ENCODE assay signal across 10 cellular contexts in the genomic region with DNA sequence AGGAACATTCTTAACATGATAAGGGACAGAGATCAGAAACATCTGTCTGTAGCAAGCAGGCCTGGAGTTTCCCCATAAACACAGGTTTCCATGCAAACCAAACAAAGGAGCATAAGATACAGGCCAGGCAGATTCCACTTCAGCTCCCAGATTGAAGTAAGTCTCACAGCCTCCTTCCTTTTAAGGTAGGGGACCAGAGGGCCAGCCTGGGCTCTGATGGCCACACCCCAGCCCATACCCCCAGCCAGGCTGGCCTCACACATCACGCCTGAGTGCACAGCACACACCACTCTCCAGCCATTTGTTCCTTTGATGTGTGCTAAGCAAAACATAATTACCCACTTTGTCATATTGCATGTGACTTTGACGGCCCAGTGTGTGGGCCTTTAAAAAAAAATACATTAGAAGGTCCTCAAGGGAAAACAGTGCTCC.
DNase-seq lines count a peak whose midpoint lies in the region; ATAC-seq and TF ChIP-seq lines count a peak whose summit lies in the region.
"Had no signal": no experiment of that assay in that cellular context is flagged by ENCODE, and none has a peak within 500 bp of the region (broad histone marks: within the 10 kb centered on the region; RNA-seq: fewer than 3 reads in every experiment).

No MANE protein-coding gene starts in this region.

- peak; percentile 79 for DNase-seq in NCI-H187 treated with DMSO at 0.1 percent for 48 hours (lab: John Stamatoyannopoulos, UW)
- DNase-seq in fibroblast of gingiva (ENCODE audit: low read depth): peak; percentile 86
- peak; percentile 89 for DNase-seq in renal cortical epithelial cell (ENCODE audit: low read depth)
- DNase-seq in central memory CD4-positive, alpha-beta T cell: no peak
- no peak for DNase-seq in activated CD4-positive, alpha-beta memory T cell treated with anti-CD3 and anti-CD28 coated beads, Interleukin-2, amount 10 ng/mL, durations not matched to agents 7 days and 5 days
- no peak for DNase-seq in mesothelial cell of epicardium (ENCODE audit: low spot score in 2 of 2, unreplicated experiment in 2 of 2)
- DNase-seq in NOMO-1 treated with DMSO at 0.1 percent for 48 hours (lab: John Stamatoyannopoulos, UW; ENCODE audit: unreplicated experiment): no peak
- DNase-seq: naive B cell; stimulated activated naive CD4-positive, alpha-beta T cell had no signal

- CTCF ChIA-PET in activated CD4-positive, alpha-beta memory T cell treated with anti-CD3 and anti-CD28 coated beads, Interleukin-2, amount 10 ng/mL, durations not matched to agents 7 days and 5 days (lab: Charles Lee): no interaction called here

- POLR2A ChIA-PET in activated CD4-positive, alpha-beta memory T cell treated with anti-CD3 and anti-CD28 coated beads, Interleukin-2, amount 10 ng/mL, durations not matched to agents 7 days and 5 days (lab: Charles Lee): no interaction called here

- TF ChIP-seq CTCF in mesothelial cell of epicardium (IDR thresholded peaks at IDR 0.05; ENCODE audit: unreplicated experiment): no peak

- ATAC-seq in GM18867 (IDR thresholded peaks at IDR 0.05; ENCODE audit: unreplicated experiment): peak; percentile 20

- H3K36me3 Mint-ChIP-seq in activated CD4-positive, alpha-beta memory T cell treated with anti-CD3 and anti-CD28 coated beads, Interleukin-2, amount 10 ng/mL, durations not matched to agents 7 days and 5 days (ENCODE audit: low read depth): no peaks in the 10 kb centered on the region
- H3K36me3 Mint-ChIP-seq in mesothelial cell of epicardium: no peaks in the 10 kb centered on the region
- H3K36me3 Mint-ChIP-seq: naive B cell had no signal

- H3K27me3 Mint-ChIP-seq in activated CD4-positive, alpha-beta memory T cell treated with anti-CD3 and anti-CD28 coated beads, Interleukin-2, amount 10 ng/mL, durations not matched to agents 7 days and 5 days: no peaks in the 10 kb centered on the region
- H3K27me3 Mint-ChIP-seq in mesothelial cell of epicardium (ENCODE audit: low read depth): peaks cover 42% of the 10 kb centered on the region
- H3K27me3 Mint-ChIP-seq: naive B cell had no signal

- no peak overlapping the region for H3K27ac Mint-ChIP-seq in activated CD4-positive, alpha-beta memory T cell treated with anti-CD3 and anti-CD28 coated beads, Interleukin-2, amount 10 ng/mL, durations not matched to agents 7 days and 5 days
- no peak overlapping the region for H3K27ac Mint-ChIP-seq in mesothelial cell of epicardium
- H3K27ac Mint-ChIP-seq: naive B cell had no signal

- no peaks in the 10 kb centered on the region for H3K4me1 Mint-ChIP-seq in activated CD4-positive, alpha-beta memory T cell treated with anti-CD3 and anti-CD28 coated beads, Interleukin-2, amount 10 ng/mL, durations not matched to agents 7 days and 5 days
- peaks cover 2% of the 10 kb centered on the region for H3K4me1 Mint-ChIP-seq in mesothelial cell of epicardium
- H3K4me1 Mint-ChIP-seq: naive B cell had no signal

- H3K4me3 Mint-ChIP-seq in activated CD4-positive, alpha-beta memory T cell treated with anti-CD3 and anti-CD28 coated beads, Interleukin-2, amount 10 ng/mL, durations not matched to agents 7 days and 5 days: no peak overlapping the region
- no peak overlapping the region for H3K4me3 Mint-ChIP-seq in mesothelial cell of epicardium
- H3K4me3 Mint-ChIP-seq: naive B cell had no signal

- H3K9me3 Mint-ChIP-seq in activated CD4-positive, alpha-beta memory T cell treated with anti-CD3 and anti-CD28 coated beads, Interleukin-2, amount 10 ng/mL, durations not matched to agents 7 days and 5 days: no peaks in the 10 kb centered on the region
- H3K9me3 Mint-ChIP-seq in mesothelial cell of epicardium: no peaks in the 10 kb centered on the region

Comparison
In these comparisons a context has a peak if more than half of its experiments do, and no peak if none do; other contexts are left out.
1. DNase-seq: peak in NCI-H187 treated with DMSO at 0.1 percent for 48 hours (single experiment), fibroblast of gingiva (single experiment) and renal cortical epithelial cell (single experiment); none in central memory CD4-positive, alpha-beta T cell (single experiment), activated CD4-positive, alpha-beta memory T cell treated with anti-CD3 and anti-CD28 coated beads, Interleukin-2, amount 10 ng/mL, durations not matched to agents 7 days and 5 days (single experiment), mesothelial cell of epicardium (0 of 2) and NOMO-1 treated with DMSO at 0.1 percent for 48 hours (single experiment).